ENCODE assay signal across 8 cellular contexts in the genomic region with DNA sequence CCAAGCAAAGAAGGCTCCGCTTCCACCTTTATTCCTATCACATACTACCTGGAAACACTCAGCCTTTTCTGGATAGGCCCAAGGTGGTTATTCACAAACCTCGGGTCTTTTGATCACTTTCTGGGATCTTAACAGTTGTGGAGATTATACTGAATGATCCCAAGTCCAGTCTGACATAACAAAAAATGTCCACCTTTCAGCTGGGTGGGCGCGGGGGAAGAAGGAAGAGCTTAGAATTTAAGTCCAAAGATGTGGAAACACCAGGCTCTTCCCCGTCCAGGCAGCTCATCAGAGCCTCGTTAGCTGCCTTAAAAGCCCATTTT. TPM values are rescaled to one million over a fixed set of nuclear protein-coding genes. Genes with fewer than 3 reads are reported as not detected.
DNase-seq lines count a peak whose midpoint lies in the region; ATAC-seq and TF ChIP-seq lines count a peak whose summit lies in the region.

No MANE protein-coding gene starts in this region.

- BruUV-seq in PC-3 (replicated peaks; lab: Mats Ljungman, UMichigan): TSS peak; percentile 89

- DNase-seq in PC-3 (no peak), esophagus squamous epithelium (lab: John Stamatoyannopoulos, UW) (no peak), SHP77 treated with DMSO at 0.1 percent for 48 hours (lab: John Stamatoyannopoulos, UW) (no peak), Ammon's horn (ENCODE audit: low spot score) (no peak), NCI-H226 (no peak)

- CTCF ChIA-PET in PC-3 (lab: Charles Lee): no interaction called here

- H3K27me3 ChIP-seq in PC-3 (ENCODE audit: low read length) (no peaks in the 10 kb centered on the region), esophagus squamous epithelium (peaks cover 0 to 58% (median 0%) of the 10 kb centered on the region in 4 donors), rectal smooth muscle tissue (ENCODE audit: control insufficient read depth, insufficient read depth, low read length) (no peaks in the 10 kb centered on the region)

- POLR2A ChIA-PET in PC-3 (lab: Charles Lee; ENCODE audit: unreplicated experiment): interaction anchor here (0.9 kb wide), 1 partner anchor 16 kb away, joined by 4 read pairs; no protein-coding TSS in a partner anchor

- peak overlapping the region; percentile 96 for H3K4me2 ChIP-seq in PC-3 (ENCODE audit: low read length)

- H3K4me1 ChIP-seq in PC-3 (ENCODE audit: insufficient read depth, low read length): peaks cover 12% of the 10 kb centered on the region
- H3K4me1 ChIP-seq in esophagus squamous epithelium: peaks cover 4 to 14% (median 6%) of the 10 kb centered on the region in 3 donors
- H3K4me1 ChIP-seq in rectal smooth muscle tissue (ENCODE audit: control insufficient read depth, insufficient read depth, low read length): peaks cover 4% of the 10 kb centered on the region

- no peaks in the 10 kb centered on the region for H3K79me2 ChIP-seq in PC-3 (ENCODE audit: low read length)

- TF ChIP-seq POLR2A in esophagus squamous epithelium (IDR thresholded peaks at IDR 0.05): no peak

- peak overlapping the region; percentile 78 for H3K27ac ChIP-seq in PC-3 (ENCODE audit: low read length)
- peak overlapping the region; percentile 85 to 90 (median 88) for H3K27ac ChIP-seq in esophagus squamous epithelium
- peak overlapping the region; percentile 76 for H3K27ac ChIP-seq in rectal smooth muscle tissue (ENCODE audit: low read depth, low read length)

- H3K4me3 ChIP-seq in PC-3 (ENCODE audit: low read length): peak overlapping the region; percentile 86
- H3K4me3 ChIP-seq in esophagus squamous epithelium: peak overlapping the region; percentile 63 to 81 (median 78)
- peak overlapping the region; percentile 74 for H3K4me3 ChIP-seq in rectal smooth muscle tissue (ENCODE audit: low read length)

- H3K36me3 ChIP-seq in PC-3 (ENCODE audit: low read depth, low read length): no peaks in the 10 kb centered on the region
- no peaks in the 10 kb centered on the region for H3K36me3 ChIP-seq in esophagus squamous epithelium
- H3K36me3 ChIP-seq in rectal smooth muscle tissue (ENCODE audit: control insufficient read depth, insufficient read depth, low read length): peaks cover 2% of the 10 kb centered on the region

- peak; percentile 34 for ATAC-seq in GM18499 (IDR thresholded peaks at IDR 0.05; ENCODE audit: insufficient read depth, unreplicated experiment)
- no peak; the same call in 1 of the 2 replicates for ATAC-seq in PC-3
- no peak for ATAC-seq in GM19467 (IDR thresholded peaks at IDR 0.05; ENCODE audit: unreplicated experiment)

- H3K9me2 ChIP-seq in PC-3 (replicated peaks; ENCODE audit: low read length): no peaks in the 10 kb centered on the region

- no peaks in the 10 kb centered on the region for H4K20me1 ChIP-seq in PC-3 (ENCODE audit: low read length)

- no peaks in the 10 kb centered on the region for H3F3A ChIP-seq in PC-3 (ENCODE audit: low read length, unreplicated experiment)

- WGBS in esophagus squamous epithelium, 2 donors: 14 to 17% methylated on average over 5 to 6 of the region's 6 CpGs

- no peak for TF ChIP-seq CTCF in PC-3 (conservative IDR thresholded peaks at IDR 0.05; ENCODE audit: low read depth, low read length)
- TF ChIP-seq CTCF in esophagus squamous epithelium (IDR thresholded peaks at IDR 0.05): no peak

- intact Hi-C loops in PC-3 (cut with micrococcal nuclease): no loop called here
- intact Hi-C loops in esophagus squamous epithelium (cut with DNase I): no loop called here

- H3K9me3 ChIP-seq in PC-3 (ENCODE audit: low read length) (no peaks in the 10 kb centered on the region), esophagus squamous epithelium (no peaks in the 10 kb centered on the region)

- H3K9ac ChIP-seq in PC-3 (ENCODE audit: low read length) (peak overlapping the region; percentile 94), rectal smooth muscle tissue (ENCODE audit: low read length) (peak overlapping the region; percentile 8)

- H2AFZ ChIP-seq in PC-3 (ENCODE audit: low read length): peak overlapping the region; percentile 95

RNA-seq across cellular contexts. Expression of a gene that starts 0.3 kb away (rescaled TPM):
- total RNA-seq in PC-3 (2014; rRNA removed): 4.3 and 10.4 TPM in 2 replicates
- total RNA-seq in esophagus squamous epithelium: 1 to 10 TPM in 2 of 4 donors, not detected in 2; 3.4 to 7.2 TPM

RNA-seq across cellular contexts. Expression of a gene that starts 15.1 kb away (rescaled TPM):
- total RNA-seq in PC-3 (2014; rRNA removed) (0.12 and 0.80 TPM in 2 replicates), esophagus squamous epithelium (not detected)
